Comparison of ENCODE assay signal across 8 cellular contexts in the genomic region with DNA sequence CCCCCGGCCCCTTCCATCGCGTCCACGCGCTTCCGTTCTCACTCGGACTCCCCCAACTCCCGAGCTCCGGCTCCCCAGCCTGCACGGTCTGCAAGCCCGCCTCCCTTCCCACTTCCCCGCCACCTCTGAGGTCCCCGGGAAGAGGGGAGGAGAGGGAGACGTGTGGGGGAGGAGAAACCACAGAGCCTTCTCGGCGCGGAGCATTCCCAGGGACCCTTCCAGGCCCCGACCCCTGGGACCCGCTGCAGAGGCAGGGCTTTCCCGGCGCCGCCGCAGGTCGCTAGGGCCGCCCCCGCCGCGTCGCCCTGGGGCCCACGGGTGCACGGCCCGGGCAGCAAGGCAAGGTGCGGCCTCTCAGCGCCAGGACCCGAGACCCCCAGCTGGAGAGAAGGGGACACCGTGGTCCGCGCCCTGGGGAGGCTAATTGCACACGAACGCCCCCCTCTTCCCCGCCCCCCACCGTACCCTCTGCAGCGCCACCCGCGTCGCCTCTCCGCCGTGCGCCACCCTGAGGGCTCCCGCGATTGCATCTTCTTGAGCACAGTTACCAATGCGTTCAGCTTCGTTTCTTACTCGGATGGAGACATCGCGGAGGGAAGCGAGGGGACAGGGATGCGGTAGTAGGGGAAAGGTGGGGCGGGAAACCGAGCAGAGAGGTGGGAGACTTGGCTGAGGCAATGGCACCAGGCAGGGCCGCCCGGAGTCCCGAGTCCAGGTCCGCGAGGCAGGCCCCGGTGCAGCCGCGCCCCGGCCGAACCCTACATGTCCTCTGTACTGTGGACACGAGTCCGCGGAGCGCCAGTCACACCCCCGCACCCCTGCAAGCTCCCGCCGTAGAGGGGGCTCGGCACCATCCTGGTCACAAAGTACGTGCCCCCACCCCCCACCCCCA. TPM values are rescaled to one million over a fixed set of nuclear protein-coding genes. Genes with fewer than 3 reads are reported as not detected.
DNase-seq lines count a peak whose midpoint lies in the region; ATAC-seq and TF ChIP-seq lines count a peak whose summit lies in the region.

No MANE protein-coding gene starts in this region.

- peak overlapping the region; percentile 93 for H3K4me3 ChIP-seq in ectodermal cell (ENCODE audit: insufficient read depth, low read depth, low read length)
- peak overlapping the region; percentile 40 for H3K4me3 ChIP-seq in lung

- H3K27ac ChIP-seq in ectodermal cell (ENCODE audit: insufficient read depth, low read depth, low read length, poor library complexity, severe bottlenecking) = peak overlapping the region; percentile 95
- H3K27ac ChIP-seq in lung (ENCODE audit: low read depth in 1 of 2, low read length in 1 of 2) = peak overlapping the region; percentile 54 to 83

- peak overlapping the region; percentile 91 for H3K4me3 Mint-ChIP-seq in HFFc6
- H3K4me3 Mint-ChIP-seq in activated CD4-positive, alpha-beta T cell treated with anti-CD3 and anti-CD28 coated beads, Interleukin-2, amount 10 ng/mL, durations not matched to agents 24 days and 14 days = peak overlapping the region; percentile 89

- no peak overlapping the region for H3K27ac Mint-ChIP-seq in HFFc6
- peak overlapping the region; percentile 53 for H3K27ac Mint-ChIP-seq in activated CD4-positive, alpha-beta T cell treated with anti-CD3 and anti-CD28 coated beads, Interleukin-2, amount 10 ng/mL, durations not matched to agents 24 days and 14 days

- TF ChIP-seq CTCF in HFFc6 (IDR thresholded peaks at IDR 0.05) = peak; percentile 63
- TF ChIP-seq CTCF in lung (IDR thresholded peaks at IDR 0.05; ENCODE audit: control extremely low read depth, extremely low read depth) = no peak

- 0 to 1% methylated on average over 68 to 79 of the region's 79 CpGs for WGBS in ectodermal cell, 2 experiments
- 0% methylated on average over 54 to 79 of the region's 79 CpGs for WGBS in lung, 2 donors

- H3K27me3 Mint-ChIP-seq in HFFc6 (ENCODE audit: insufficient read depth) = peaks cover 5% of the 10 kb centered on the region; the same call in 1 of the 2 replicates
- H3K27me3 Mint-ChIP-seq in activated CD4-positive, alpha-beta T cell treated with anti-CD3 and anti-CD28 coated beads, Interleukin-2, amount 10 ng/mL, durations not matched to agents 24 days and 14 days = peaks cover 76% of the 10 kb centered on the region

- intact Hi-C loops in activated CD4-positive, alpha-beta T cell treated with anti-CD3 and anti-CD28 coated beads, Interleukin-2, amount 10 ng/mL, durations not matched to agents 24 days and 14 days (cut with micrococcal nuclease) = loop anchor here (1.0 to 10.0 kb wide), 9 partner anchors 20 to 1601 kb away; partner anchors contain the start of genes DNAJC1, MLLT10 and MSRB2

- no peaks in the 10 kb centered on the region for H3K36me3 Mint-ChIP-seq in HFFc6 (ENCODE audit: low read depth)
- peaks cover 3% of the 10 kb centered on the region for H3K36me3 Mint-ChIP-seq in activated CD4-positive, alpha-beta T cell treated with anti-CD3 and anti-CD28 coated beads, Interleukin-2, amount 10 ng/mL, durations not matched to agents 24 days and 14 days (ENCODE audit: low read depth)

- H3K9me3 ChIP-seq in ectodermal cell (ENCODE audit: control insufficient read depth, low read length) (no peaks in the 10 kb centered on the region), lung (ENCODE audit: control insufficient read depth in 2 of 2, insufficient read depth in 1 of 2, low read length in 1 of 2) (no peaks in the 10 kb centered on the region)

- no peaks in the 10 kb centered on the region for H3K36me3 ChIP-seq in ectodermal cell (ENCODE audit: control insufficient read depth, insufficient read depth, low read length)
- H3K36me3 ChIP-seq in lung (ENCODE audit: control insufficient read depth in 2 of 2, insufficient read depth in 2 of 2, low read length in 2 of 2) = no peaks in the 10 kb centered on the region

- H3K9me3 Mint-ChIP-seq in HFFc6 = no peaks in the 10 kb centered on the region
- H3K9me3 Mint-ChIP-seq in activated CD4-positive, alpha-beta T cell treated with anti-CD3 and anti-CD28 coated beads, Interleukin-2, amount 10 ng/mL, durations not matched to agents 24 days and 14 days = peaks cover 3% of the 10 kb centered on the region

- H3K27me3 ChIP-seq in ectodermal cell (ENCODE audit: control insufficient read depth, insufficient read depth, low read length, poor library complexity, severe bottlenecking) (peaks cover 3% of the 10 kb centered on the region), lung (ENCODE audit: control insufficient read depth, insufficient read depth) (no peaks in the 10 kb centered on the region)

- peak; percentile 25 for ATAC-seq in lung (ENCODE audit: insufficient read depth, low FRiP score)

- DNase-seq in NCI-H510A treated with DMSO at 0.1 percent for 48 hours (lab: John Stamatoyannopoulos, UW) (peak; percentile 7), NCI-H510A (lab: John Stamatoyannopoulos, UW) (no peak), HFFc6 (peak; percentile 31), NCI-H1092 treated with DMSO at 0.1 percent for 48 hours (lab: John Stamatoyannopoulos, UW) (peak; percentile 65), lung (ENCODE audit: low spot score) (peak; percentile 46)
- DNase-seq in activated CD4-positive, alpha-beta T cell treated with anti-CD3 and anti-CD28 coated beads, Interleukin-2, amount 10 ng/mL, durations not matched to agents 24 days and 14 days = peak; percentile 85
- peak; percentile 48 for DNase-seq in stimulated activated naive CD4-positive, alpha-beta T cell treated with Interleukin-2 at 50 U/mL for 16 hours (lab: John Stamatoyannopoulos, UW)

- H3K4me1 ChIP-seq in ectodermal cell (ENCODE audit: control insufficient read depth, insufficient read depth, low read length) (peaks cover 22% of the 10 kb centered on the region), lung (ENCODE audit: control insufficient read depth in 2 of 2, insufficient read depth in 2 of 2, low read length in 2 of 2) (peaks cover 0 to 7% of the 10 kb centered on the region in 2 donors)

- peaks cover 17% of the 10 kb centered on the region for H3K4me1 Mint-ChIP-seq in HFFc6 (ENCODE audit: low read depth)
- peaks cover 17% of the 10 kb centered on the region for H3K4me1 Mint-ChIP-seq in activated CD4-positive, alpha-beta T cell treated with anti-CD3 and anti-CD28 coated beads, Interleukin-2, amount 10 ng/mL, durations not matched to agents 24 days and 14 days

RNA-seq across cellular contexts. Expression of gene SKIDA1, which starts 29.0 kb away (rescaled TPM):
- under 1 TPM; 0.35 to 0.71 (median 0.46) TPM for total RNA-seq in HFFc6 (2021; fragmentation: NEBNext Ultra II Directional; extraction: Animal tissue kit (Norgen Biotek cat#: 25700))
- total RNA-seq in activated CD4-positive, alpha-beta T cell treated with anti-CD3 and anti-CD28 coated beads, Interleukin-2, amount 10 ng/mL, durations not matched to agents 24 days and 14 days = 0.02 and 0.16 TPM in 2 replicates
- 126 TPM for polyA plus RNA-seq in ectodermal cell (2013, experiment 1 of 4)
- 107 TPM for polyA plus RNA-seq in ectodermal cell (2013, experiment 2 of 4)
- polyA plus RNA-seq in ectodermal cell (2013, experiment 3 of 4) = 98.2 TPM
- polyA plus RNA-seq in ectodermal cell (2013, experiment 4 of 4) = 116 TPM
- 1 to 10 TPM; 1.4 to 1.6 TPM for total RNA-seq in lung
- polyA plus RNA-seq in lung = under 1 TPM; 0.10 to 0.24 TPM

RNA-seq across cellular contexts. Expression of gene MLLT10, which starts 37.5 kb away (rescaled TPM):
- 10 to 100 TPM; 21.8 to 25.2 (median 22.9) TPM for total RNA-seq in HFFc6 (2021; fragmentation: NEBNext Ultra II Directional; extraction: Animal tissue kit (Norgen Biotek cat#: 25700))
- 40.2 and 42.0 TPM in 2 replicates for total RNA-seq in activated CD4-positive, alpha-beta T cell treated with anti-CD3 and anti-CD28 coated beads, Interleukin-2, amount 10 ng/mL, durations not matched to agents 24 days and 14 days
- polyA plus RNA-seq in ectodermal cell (2013, experiment 1 of 4) = 56.5 TPM
- 63.5 TPM for polyA plus RNA-seq in ectodermal cell (2013, experiment 2 of 4)
- 51.2 TPM for polyA plus RNA-seq in ectodermal cell (2013, experiment 3 of 4)
- polyA plus RNA-seq in ectodermal cell (2013, experiment 4 of 4) = 51.5 TPM
- 10 to 100 TPM; 49.1 to 97.8 TPM for total RNA-seq in lung
- 10 to 100 TPM; 20.6 to 22.3 TPM for polyA plus RNA-seq in lung
